In the genomic region with DNA sequence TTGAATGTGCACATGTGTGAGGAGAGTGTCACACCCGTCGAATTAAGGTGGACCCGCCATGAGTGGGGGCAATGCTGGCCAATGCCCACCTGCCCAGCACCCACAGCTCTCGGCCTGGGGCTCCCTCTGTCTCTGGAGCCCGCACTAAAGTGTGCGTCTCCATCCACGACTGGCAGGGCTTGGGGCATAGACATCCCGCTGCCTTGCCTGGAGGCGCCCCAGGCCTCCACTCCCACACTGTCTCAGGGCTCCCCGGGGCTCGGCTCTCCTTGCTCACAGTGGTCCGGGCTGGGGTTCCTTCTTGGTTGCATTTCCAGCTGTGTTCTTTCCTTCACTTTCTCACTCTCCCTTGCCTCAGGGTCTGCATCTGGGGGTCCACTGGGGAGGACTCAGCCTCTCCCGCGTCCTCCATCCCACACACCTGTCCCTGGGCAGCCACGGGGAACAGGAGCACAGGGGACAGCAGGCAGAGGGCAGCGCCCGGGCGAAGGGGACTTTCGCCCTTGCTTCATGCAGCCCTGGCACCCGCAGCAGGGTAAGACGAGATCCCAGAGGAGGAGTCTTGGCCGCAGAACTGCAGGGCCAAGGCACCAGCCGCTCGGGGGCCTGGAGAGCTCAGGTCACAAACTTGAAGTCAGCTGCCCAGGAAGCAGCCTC, we compare ENCODE assay signal across 1 cellular context.
TF ChIP-seq lines count a peak whose summit lies in the region.

No MANE protein-coding gene starts in this region.

TF ChIP-seq in HepG2, 621 proteins besides CTCF, POLR2A, EP300 and RAD21 (continues in another document):
- TF ChIP-seq SRY (CRISPR knock-in tag; IDR thresholded peaks at IDR 0.05), result peak; percentile 42; the same call in 1 of the 2 replicates
- TF ChIP-seq ZNF775 (CRISPR knock-in tag; IDR thresholded peaks at IDR 0.05; ENCODE audit: borderline replicate concordance), result no peak
- 0 out of 2 replicates have a peak, but pooled peaks have one; percentile 35 for TF ChIP-seq DZIP1 (CRISPR knock-in tag; IDR thresholded peaks at IDR 0.05)
- TF ChIP-seq HNRNPL (IDR thresholded peaks at IDR 0.05; ENCODE audit: low read depth, low read length), result peak; percentile 91
- TF ChIP-seq FOXP4 (CRISPR knock-in tag; IDR thresholded peaks at IDR 0.05), result 0 out of 2 replicates have a peak, but pooled peaks have one; percentile 31
- no peak for TF ChIP-seq IKZF1 (IDR thresholded peaks at IDR 0.05)
- TF ChIP-seq SALL2 (CRISPR knock-in tag; IDR thresholded peaks at IDR 0.05), result 0 out of 2 replicates have a peak, but pooled peaks have one; percentile 35
- peak; percentile 51 for TF ChIP-seq DBP (CRISPR knock-in tag; IDR thresholded peaks at IDR 0.05; ENCODE audit: not compliant biosample characterization)
- TF ChIP-seq, protein P1, sequence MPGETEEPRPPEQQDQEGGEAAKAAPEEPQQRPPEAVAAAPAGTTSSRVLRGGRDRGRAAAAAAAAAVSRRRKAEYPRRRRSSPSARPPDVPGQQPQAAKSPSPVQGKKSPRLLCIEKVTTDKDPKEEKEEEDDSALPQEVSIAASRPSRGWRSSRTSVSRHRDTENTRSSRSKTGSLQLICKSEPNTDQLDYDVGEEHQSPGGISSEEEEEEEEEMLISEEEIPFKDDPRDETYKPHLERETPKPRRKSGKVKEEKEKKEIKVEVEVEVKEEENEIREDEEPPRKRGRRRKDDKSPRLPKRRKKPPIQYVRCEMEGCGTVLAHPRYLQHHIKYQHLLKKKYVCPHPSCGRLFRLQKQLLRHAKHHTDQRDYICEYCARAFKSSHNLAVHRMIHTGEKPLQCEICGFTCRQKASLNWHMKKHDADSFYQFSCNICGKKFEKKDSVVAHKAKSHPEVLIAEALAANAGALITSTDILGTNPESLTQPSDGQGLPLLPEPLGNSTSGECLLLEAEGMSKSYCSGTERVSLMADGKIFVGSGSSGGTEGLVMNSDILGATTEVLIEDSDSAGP (CRISPR knock-in tag; IDR thresholded peaks at IDR 0.05; ENCODE audit: borderline replicate concordance), result 0 out of 2 replicates have a peak, but pooled peaks have one; percentile 8
- TF ChIP-seq RFX1 (IDR thresholded peaks at IDR 0.05), result no peak
- TF ChIP-seq CENPT (CRISPR knock-in tag; IDR thresholded peaks at IDR 0.05; ENCODE audit: low read depth), result 0 out of 2 replicates have a peak, but pooled peaks have one; percentile 36
- TF ChIP-seq ZSCAN31 (CRISPR knock-in tag; IDR thresholded peaks at IDR 0.05; ENCODE audit: low read depth), result no peak
- TF ChIP-seq ZBTB38 (CRISPR knock-in tag; IDR thresholded peaks at IDR 0.05), result 0 out of 2 replicates have a peak, but pooled peaks have one; percentile 10
- 0 out of 2 replicates have a peak, but pooled peaks have one; percentile 27 for TF ChIP-seq ELK4 (CRISPR knock-in tag; IDR thresholded peaks at IDR 0.05; ENCODE audit: borderline replicate concordance)
- 0 out of 2 replicates have a peak, but pooled peaks have one; percentile 39 for TF ChIP-seq TEAD2 (CRISPR knock-in tag; IDR thresholded peaks at IDR 0.05)
- TF ChIP-seq ISX (CRISPR knock-in tag; conservative IDR thresholded peaks at IDR 0.05), result 0 out of 2 replicates have a peak, but pooled peaks have one; percentile 46
- 0 out of 2 replicates have a peak, but pooled peaks have one; percentile 48 for TF ChIP-seq TBP (CRISPR knock-in tag; IDR thresholded peaks at IDR 0.05)
- TF ChIP-seq ARID4A (CRISPR knock-in tag; IDR thresholded peaks at IDR 0.05; ENCODE audit: borderline replicate concordance), result 0 out of 2 replicates have a peak, but pooled peaks have one; percentile 4
- no peak for TF ChIP-seq ZNF256 (CRISPR knock-in tag; conservative IDR thresholded peaks at IDR 0.05)
- TF ChIP-seq, protein P2, sequence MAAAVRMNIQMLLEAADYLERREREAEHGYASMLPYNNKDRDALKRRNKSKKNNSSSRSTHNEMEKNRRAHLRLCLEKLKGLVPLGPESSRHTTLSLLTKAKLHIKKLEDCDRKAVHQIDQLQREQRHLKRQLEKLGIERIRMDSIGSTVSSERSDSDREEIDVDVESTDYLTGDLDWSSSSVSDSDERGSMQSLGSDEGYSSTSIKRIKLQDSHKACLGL (CRISPR knock-in tag; IDR thresholded peaks at IDR 0.05), result peak; percentile 27; the same call in 1 of the 2 replicates
- no peak for TF ChIP-seq ELF3 (CRISPR knock-in tag; IDR thresholded peaks at IDR 0.05)
- TF ChIP-seq RBM39 (IDR thresholded peaks at IDR 0.05; ENCODE audit: low read depth, low read length, poor library complexity, severe bottlenecking), result peak; percentile 25
- no peak for TF ChIP-seq ZNF329 (CRISPR knock-in tag; IDR thresholded peaks at IDR 0.05; ENCODE audit: low read depth)
- no peak for TF ChIP-seq TGIF2 (CRISPR knock-in tag; IDR thresholded peaks at IDR 0.05)
- 0 out of 2 replicates have a peak, but pooled peaks have one; percentile 19 for TF ChIP-seq SALL1 (CRISPR knock-in tag; IDR thresholded peaks at IDR 0.05)
- TF ChIP-seq HNF1B (CRISPR knock-in tag; IDR thresholded peaks at IDR 0.05), result 0 out of 2 replicates have a peak, but pooled peaks have one; percentile 4
- peak; percentile 9; the same call in 1 of the 2 replicates for TF ChIP-seq ZBTB33 (CRISPR knock-in tag; IDR thresholded peaks at IDR 0.05)
- peak; percentile 12; the same call in 1 of the 2 replicates for TF ChIP-seq ELF1 (CRISPR knock-in tag; IDR thresholded peaks at IDR 0.05)
- TF ChIP-seq HES4 (CRISPR knock-in tag; IDR thresholded peaks at IDR 0.05; ENCODE audit: borderline replicate concordance), result 0 out of 2 replicates have a peak, but pooled peaks have one; percentile 59
- TF ChIP-seq XBP1 (CRISPR knock-in tag; IDR thresholded peaks at IDR 0.05), result 0 out of 2 replicates have a peak, but pooled peaks have one; percentile 33
- no peak for TF ChIP-seq ARNT (IDR thresholded peaks at IDR 0.05)
- peak; percentile 67 for TF ChIP-seq ZNF263 (CRISPR knock-in tag; IDR thresholded peaks at IDR 0.05)
